8 cellular contexts compared by ENCODE assay signal in the genomic region with DNA sequence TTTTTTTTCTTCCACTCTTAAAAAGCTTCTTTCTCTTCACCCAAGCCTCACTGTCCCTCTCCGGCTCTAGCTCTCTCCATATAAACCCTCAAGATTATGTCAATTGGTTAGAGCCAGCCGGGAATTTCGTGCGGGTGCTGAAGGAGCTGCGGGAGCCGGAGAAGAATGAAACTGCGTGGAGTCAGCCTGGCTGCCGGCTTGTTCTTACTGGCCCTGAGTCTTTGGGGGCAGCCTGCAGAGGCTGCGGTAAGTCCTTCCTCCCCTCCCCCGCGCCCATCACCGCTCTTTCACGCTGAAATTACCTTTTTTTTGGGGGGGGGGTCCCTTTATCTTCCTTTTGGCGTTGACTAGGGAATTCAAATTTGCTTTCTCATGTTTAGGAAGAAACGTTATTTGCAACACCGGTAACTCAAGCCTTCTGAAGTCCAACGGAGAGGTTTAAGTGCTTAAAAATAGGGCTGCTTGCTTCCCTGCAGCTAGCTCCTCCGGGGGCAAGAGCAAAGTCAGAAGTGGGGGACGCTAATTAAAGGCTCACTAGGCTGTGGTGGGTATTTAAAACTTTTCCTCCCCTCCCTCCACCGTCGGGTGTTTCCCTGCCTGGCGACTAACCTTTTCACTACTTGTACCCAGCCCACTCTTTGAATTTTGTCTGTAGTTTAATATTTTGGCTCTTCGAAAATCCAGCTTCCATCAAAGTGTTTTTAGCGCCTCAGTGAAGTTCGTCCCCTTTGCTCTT. TPM values are rescaled to one million over a fixed set of nuclear protein-coding genes. Genes with fewer than 3 reads are reported as not detected.
A peak's percentile ranks its signal among the peaks of the same experiment; 100 is the strongest.
DNase-seq lines count a peak whose midpoint lies in the region; ATAC-seq, FAIRE-seq and TF ChIP-seq lines count a peak whose summit lies in the region.

No MANE protein-coding gene starts in this region.

- CTCF ChIA-PET in CD4-positive, alpha-beta T cell (lab: Charles Lee), result no interaction called here

- no peaks in the 10 kb centered on the region for H3K4me1 ChIP-seq in Karpas-422 (ENCODE audit: low read length)

- no peak overlapping the region for H2AFZ ChIP-seq in Karpas-422 (ENCODE audit: low read length)

- intact Hi-C loops in CD4-positive, alpha-beta T cell (cut with DNase I, micrococcal nuclease), result no loop called here

- H3K36me3 ChIP-seq in Karpas-422 (ENCODE audit: insufficient read depth, low read length), result no peaks in the 10 kb centered on the region

- no peak overlapping the region for H3K9ac ChIP-seq in Karpas-422 (ENCODE audit: low read length)

- no peaks in the 10 kb centered on the region for H4K20me1 ChIP-seq in Karpas-422 (ENCODE audit: insufficient read depth, low read depth, low read length)

- H3K9me3 Mint-ChIP-seq in CD4-positive, alpha-beta T cell, result peaks cover 2% of the 10 kb centered on the region
- H3K9me3 Mint-ChIP-seq in nephron progenitor cell, result peaks cover 20% of the 10 kb centered on the region

- H3K27ac Mint-ChIP-seq in CD4-positive, alpha-beta T cell, result no peak overlapping the region
- H3K27ac Mint-ChIP-seq in nephron progenitor cell, result peak overlapping the region; percentile 97

- no peaks in the 10 kb centered on the region for H3K9me3 ChIP-seq in CD4-positive, alpha-beta T cell (ENCODE audit: control insufficient read depth, low read length)
- H3K9me3 ChIP-seq in Karpas-422 (ENCODE audit: low read length), result no peaks in the 10 kb centered on the region

- peak overlapping the region; percentile 48 for H3K4me3 Mint-ChIP-seq in CD4-positive, alpha-beta T cell
- H3K4me3 Mint-ChIP-seq in nephron progenitor cell, result peak overlapping the region; percentile 99

- no peak overlapping the region for H3K4me2 ChIP-seq in Karpas-422 (ENCODE audit: low read depth, low read length, poor library complexity, severe bottlenecking)

- POLR2A ChIA-PET in CD4-positive, alpha-beta T cell (lab: Charles Lee), result no interaction called here

- no peak overlapping the region for H3K27ac ChIP-seq in CD4-positive, alpha-beta T cell (ENCODE audit: low read depth, low read length)
- peak overlapping the region; percentile 75 for H3K27ac ChIP-seq in epithelial cell of prostate
- no peak overlapping the region for H3K27ac ChIP-seq in Karpas-422 (ENCODE audit: low read length)

- H3K27me3 ChIP-seq in CD4-positive, alpha-beta T cell (ENCODE audit: control insufficient read depth, insufficient read depth, low read length), result peaks cover 26% of the 10 kb centered on the region
- H3K27me3 ChIP-seq in Karpas-422 (ENCODE audit: low read length), result no peaks in the 10 kb centered on the region

- no peak overlapping the region for H3K4me3 ChIP-seq in Karpas-422 (ENCODE audit: low read length)

- no peak for DNase-seq in CD4-positive, alpha-beta T cell
- DNase-seq in NCI-H524 treated with DMSO at 0.1 percent for 48 hours (lab: John Stamatoyannopoulos, UW) (peak; percentile 43), epithelial cell of prostate (ENCODE audit: low read depth, low spot score) (no peak), nephron progenitor cell (peak; percentile 59), KG1 (lab: John Stamatoyannopoulos, UW) (no peak), Karpas-422 (no peak), frontal cortex (ENCODE audit: low spot score in 2 of 2) (no peak)

- no peaks in the 10 kb centered on the region for H3K9me2 ChIP-seq in Karpas-422 (replicated peaks; ENCODE audit: insufficient read depth, low read length)

- H3K79me2 ChIP-seq in Karpas-422 (ENCODE audit: low read length), result no peaks in the 10 kb centered on the region

- TF ChIP-seq CTCF in CD4-positive, alpha-beta T cell (IDR thresholded peaks at IDR 0.05), result no peak
- no peak for TF ChIP-seq CTCF in nephron progenitor cell (IDR thresholded peaks at IDR 0.05)

- peaks cover 44% of the 10 kb centered on the region for H3K27me3 Mint-ChIP-seq in CD4-positive, alpha-beta T cell
- H3K27me3 Mint-ChIP-seq in nephron progenitor cell (ENCODE audit: low read depth, poor library complexity), result peaks cover 8% of the 10 kb centered on the region

- peaks cover 12% of the 10 kb centered on the region for H3K4me1 Mint-ChIP-seq in CD4-positive, alpha-beta T cell (ENCODE audit: low read depth)
- H3K4me1 Mint-ChIP-seq in nephron progenitor cell, result peaks cover 57% of the 10 kb centered on the region

- no peaks in the 10 kb centered on the region for H3K36me3 Mint-ChIP-seq in CD4-positive, alpha-beta T cell (ENCODE audit: low read depth)
- H3K36me3 Mint-ChIP-seq in nephron progenitor cell (ENCODE audit: low read depth), result peaks cover 32% of the 10 kb centered on the region

- no peak for FAIRE-seq in frontal cortex (lab: Jason Lieb, UNC)

- no peak for ATAC-seq in CD4-positive, alpha-beta T cell (ENCODE audit: poor library complexity)
- ATAC-seq in HG03135 (IDR thresholded peaks at IDR 0.05; ENCODE audit: unreplicated experiment), result no peak

RNA-seq across cellular contexts. Expression of a gene that starts 0.5 kb away (rescaled TPM):
- not detected for total RNA-seq in CD4-positive, alpha-beta T cell
- total RNA-seq in Karpas-422 (2014; rRNA removed; shearing (Covaris generic); ENCODE audit: low replicate concordance), result not detected in 2 replicates
- total RNA-seq in frontal cortex, result 14.3 TPM

RNA-seq across cellular contexts. Expression of a gene that starts 1.9 kb away (rescaled TPM):
- not detected for total RNA-seq in CD4-positive, alpha-beta T cell
- not detected in 2 replicates for total RNA-seq in Karpas-422 (2014; rRNA removed; shearing (Covaris generic); ENCODE audit: low replicate concordance)
- 2.0 TPM for total RNA-seq in frontal cortex

Comparison
In these comparisons a context has a peak if more than half of its experiments do, and no peak if none do; other contexts are left out.
1. DNase-seq: peak in NCI-H524 treated with DMSO at 0.1 percent for 48 hours (single experiment) and nephron progenitor cell (single experiment); none in CD4-positive, alpha-beta T cell (0 of 10), epithelial cell of prostate (single experiment), KG1 (single experiment), Karpas-422 (single experiment) and frontal cortex (0 of 2).
2. RNA of a gene that starts 0.5 kb away (total RNA-seq): 14.3 TPM in frontal cortex (single experiment); not detected in CD4-positive, alpha-beta T cell and not detected in Karpas-422; every median in the first group is over 10 times any median in the second.